In genomic region chr7:94059747-94060146, GRCh38 we compare ENCODE assay signal across 12 cellular contexts. TPM values are rescaled to one million over a fixed set of nuclear protein-coding genes. Genes with fewer than 3 reads are reported as not detected.
A peak's percentile ranks its signal among the peaks of the same experiment; 100 is the strongest.
DNase-seq lines count a peak whose midpoint lies in the region; ATAC-seq and TF ChIP-seq lines count a peak whose summit lies in the region.
"Had no signal": no experiment of that assay in that cellular context is flagged by ENCODE, and none has a peak within 500 bp of the region (broad histone marks: within the 10 kb centered on the region; RNA-seq: fewer than 3 reads in every experiment).

No MANE protein-coding gene starts in this region.

- intact Hi-C loops in naive thymus-derived CD4-positive, alpha-beta T cell (cut with micrococcal nuclease), result no loop called here
- intact Hi-C loops in left lung (cut with DNase I), result no loop called here

- ATAC-seq in naive thymus-derived CD4-positive, alpha-beta T cell, result no peak
- ATAC-seq in GM21367 (IDR thresholded peaks at IDR 0.05; ENCODE audit: unreplicated experiment), result no peak
- no peak for ATAC-seq in left lung
- ATAC-seq: T-cell had no signal

- H3K27ac ChIP-seq in HL-60 (replicated peaks), result peak overlapping the region; percentile 5
- H3K27ac ChIP-seq in naive thymus-derived CD4-positive, alpha-beta T cell (ENCODE audit: low read depth, low read length), result no peak overlapping the region
- no peak overlapping the region for H3K27ac ChIP-seq in left lung
- H3K27ac ChIP-seq: hepatocyte had no signal

- H3K4me3 ChIP-seq in HL-60 (replicated peaks; ENCODE audit: insufficient read depth, low read length) (no peak overlapping the region), cardiac fibroblast (replicated peaks in 1 of 2; ENCODE audit: low read depth in 2 of 2, low read length in 2 of 2) (no peak overlapping the region), left lung (no peak overlapping the region)
- H3K4me3 ChIP-seq in naive thymus-derived CD4-positive, alpha-beta T cell (ENCODE audit: low read length), result no peak overlapping the region
- H3K4me3 ChIP-seq: hepatocyte had no signal

- H3K4me3 Mint-ChIP-seq in naive thymus-derived CD4-positive, alpha-beta T cell, result no peak overlapping the region
- H3K4me3 Mint-ChIP-seq: T-cell had no signal

- TF ChIP-seq CTCF in GM20000 (IDR thresholded peaks at IDR 0.05; ENCODE audit: extremely low read depth, missing control alignments) (no peak), HL-60 (IDR thresholded peaks at IDR 0.05; ENCODE audit: insufficient read depth, low read length) (no peak), cardiac fibroblast (IDR thresholded peaks at IDR 0.05; ENCODE audit: low read depth, low read length) (no peak), left lung (IDR thresholded peaks at IDR 0.05) (no peak)

- peaks cover 0 to 3% of the 10 kb centered on the region in 2 donors for H3K4me1 ChIP-seq in naive thymus-derived CD4-positive, alpha-beta T cell (ENCODE audit: control insufficient read depth in 2 of 2, insufficient read depth in 2 of 2, low read length in 2 of 2)
- H3K4me1 ChIP-seq in left lung, result no peaks in the 10 kb centered on the region

- H3K36me3 Mint-ChIP-seq in naive thymus-derived CD4-positive, alpha-beta T cell, result peaks cover 0 to 4% (median 0%) of the 10 kb centered on the region in 5 donors
- H3K36me3 Mint-ChIP-seq: T-cell had no signal

- H3K27me3 Mint-ChIP-seq in naive thymus-derived CD4-positive, alpha-beta T cell, result peaks cover 26 to 44% (median 34%) of the 10 kb centered on the region in 5 donors

- H3K9me3 Mint-ChIP-seq in naive thymus-derived CD4-positive, alpha-beta T cell, result peaks cover 0 to 7% (median 0%) of the 10 kb centered on the region in 11 donors
- H3K9me3 Mint-ChIP-seq: T-cell had no signal

- no peak overlapping the region for H3K27ac Mint-ChIP-seq in naive thymus-derived CD4-positive, alpha-beta T cell
- H3K27ac Mint-ChIP-seq: T-cell had no signal

- DNase-seq in CD1c-positive myeloid dendritic cell (ENCODE audit: extremely low spot score) (peak; percentile 54), GM20000 (ENCODE audit: low spot score) (peak; percentile 26), HL-60 (ENCODE audit: low read depth in 1 of 2, low spot score in 1 of 2) (peak; percentile 28 to 86), cardiac fibroblast (ENCODE audit: low read depth in 2 of 2) (peak; percentile 82 to 95), left lung (no peak), activated gamma-delta T cell treated with Interleukin-2 at 50 U/mL for 16 hours (no peak)
- DNase-seq in naive thymus-derived CD4-positive, alpha-beta T cell, result no peak
- DNase-seq: C1 segment of cervical spinal cord, NCI-H2029, T-cell had no signal

- H3K36me3 ChIP-seq in naive thymus-derived CD4-positive, alpha-beta T cell (ENCODE audit: control insufficient read depth in 2 of 3, insufficient read depth in 3 of 3, low read length in 3 of 3), result no peaks in the 10 kb centered on the region
- no peaks in the 10 kb centered on the region for H3K36me3 ChIP-seq in left lung

- H3K4me1 Mint-ChIP-seq in naive thymus-derived CD4-positive, alpha-beta T cell, result peaks cover 0 to 9% (median 0%) of the 10 kb centered on the region in 7 donors

- POLR2A ChIA-PET in naive thymus-derived CD4-positive, alpha-beta T cell (lab: Charles Lee), result no interaction called here

- CTCF ChIA-PET in naive thymus-derived CD4-positive, alpha-beta T cell (lab: Charles Lee), result no interaction called here

- H3K27me3 ChIP-seq in HL-60 (ENCODE audit: insufficient read depth, poor library complexity, severe bottlenecking) (no peaks in the 10 kb centered on the region), left lung (peaks cover 5 to 8% of the 10 kb centered on the region in 2 donors)
- no peaks in the 10 kb centered on the region for H3K27me3 ChIP-seq in naive thymus-derived CD4-positive, alpha-beta T cell (ENCODE audit: control insufficient read depth in 2 of 2, insufficient read depth in 2 of 2, low read length in 2 of 2)
- H3K27me3 ChIP-seq: hepatocyte had no signal

- H3K9me3 ChIP-seq in naive thymus-derived CD4-positive, alpha-beta T cell (ENCODE audit: control insufficient read depth in 2 of 3, low read length in 3 of 3), result no peaks in the 10 kb centered on the region
- H3K9me3 ChIP-seq in left lung, result no peaks in the 10 kb centered on the region

RNA-seq across cellular contexts. Expression of gene BET1, which starts 55.6 kb away (rescaled TPM):
- 10 to 100 TPM in 4 of 5 experiments, 1 to 10 TPM in 1; 9.9 to 37.6 (median 25.2) TPM for total RNA-seq in naive thymus-derived CD4-positive, alpha-beta T cell
- 10 to 100 TPM; 10.4 to 13.9 TPM for polyA plus RNA-seq in naive thymus-derived CD4-positive, alpha-beta T cell
- total RNA-seq in left lung, result 10 to 100 TPM; 22.0 to 30.3 TPM

Comparison
In these comparisons a context has a peak if more than half of its experiments do, and no peak if none do; other contexts are left out.
1. DNase-seq: peak in CD1c-positive myeloid dendritic cell (single experiment), GM20000 (single experiment), HL-60 (2 of 2) and cardiac fibroblast (2 of 2); none in naive thymus-derived CD4-positive, alpha-beta T cell (0 of 9), left lung (0 of 2) and activated gamma-delta T cell treated with Interleukin-2 at 50 U/mL for 16 hours (single experiment).